Comparison of ENCODE assay signal across 32 cellular contexts in the genomic region with DNA sequence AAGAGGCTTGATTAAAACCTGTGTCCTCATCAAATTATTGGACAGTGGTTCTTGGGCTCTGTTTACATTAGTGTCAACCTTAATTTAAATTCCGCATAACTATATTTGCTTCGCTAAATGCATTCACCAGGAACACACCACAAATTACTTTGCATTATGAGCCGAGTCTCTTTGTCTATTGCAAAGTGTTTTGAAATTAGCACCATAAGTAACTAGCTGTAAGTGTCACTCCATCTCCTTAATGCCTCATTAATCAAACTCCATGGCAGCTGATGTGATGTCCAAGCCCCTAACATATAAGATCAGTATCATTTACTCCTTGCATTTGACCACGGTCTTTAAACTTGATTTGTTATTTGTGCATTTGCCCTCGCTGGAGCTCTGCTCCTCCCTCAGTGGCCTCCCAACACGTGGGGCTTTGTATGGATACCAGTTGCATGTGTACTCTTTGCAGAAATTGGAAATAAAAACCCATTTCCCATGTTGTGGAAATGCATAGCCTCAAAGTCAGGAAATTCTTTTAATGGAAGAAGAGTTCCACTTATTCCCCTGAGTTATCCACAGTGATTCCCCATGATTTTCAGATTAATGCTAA. TPM values are rescaled to one million over a fixed set of nuclear protein-coding genes. Genes with fewer than 3 reads are reported as not detected.
"Had no signal": no experiment of that assay in that cellular context is flagged by ENCODE, and none has a peak within 500 bp of the region (broad histone marks: within the 10 kb centered on the region; RNA-seq: fewer than 3 reads in every experiment).

No MANE protein-coding gene starts in this region.

- ATAC-seq: effector memory CD8-positive, alpha-beta T cell; gastroesophageal sphincter; right cardiac atrium; stimulated activated naive CD8-positive, alpha-beta T cell treated with anti-CD3 and anti-CD28 coated beads, Interleukin-15, Interleukin-2, amounts not matched to agents 100 U/mL and 50 U/mL, for 24 hours had no signal

- H3K4me3 Mint-ChIP-seq: activated CD4-positive, alpha-beta memory T cell treated with anti-CD3 and anti-CD28 coated beads, Interleukin-2, amount 10 ng/mL, durations not matched to agents 7 days and 5 days; activated CD4-positive, alpha-beta T cell treated with anti-CD3 and anti-CD28 coated beads, Interleukin-2, amount 10 ng/mL, durations not matched to agents 24 days and 14 days; activated naive CD4-positive, alpha-beta T cell treated with anti-CD3 and anti-CD28 coated beads, Interleukin-2, amount 10 ng/mL, durations not matched to agents 7 days and 5 days; activated naive CD8-positive, alpha-beta T cell treated with anti-CD3 and anti-CD28 coated beads, Interleukin-2, amount 10 ng/mL, durations not matched to agents 7 days and 5 days; activated T-cell treated with anti-CD3 and anti-CD28 coated beads, Interleukin-2, amount 50 U/mL, for 24 hours; brain; effector memory CD8-positive, alpha-beta T cell; nephron progenitor cell had no signal

- H3K27me3 ChIP-seq: ascending aorta, testis had no signal

- H3K27ac ChIP-seq: ascending aorta, cardiac muscle cell, coronary artery, gastroesophageal sphincter, hepatocyte, neutrophil, parathyroid adenoma, testis, transverse colon had no signal

- H3K9me3 ChIP-seq: ascending aorta, gastroesophageal sphincter, neutrophil, testis, transverse colon had no signal

- DNase-seq: activated CD4-positive, alpha-beta memory T cell treated with anti-CD3 and anti-CD28 coated beads, Interleukin-2, amount 10 ng/mL, durations not matched to agents 7 days and 5 days; activated CD4-positive, alpha-beta T cell treated with anti-CD3 and anti-CD28 coated beads, Interleukin-2, amount 10 ng/mL, durations not matched to agents 24 days and 14 days; activated CD4-positive, CD25-positive, alpha-beta regulatory T cell treated with anti-CD3 and anti-CD28 coated beads, Interleukin-2, amount 50 U/mL, for 72 hours; activated CD8-positive, alpha-beta memory T cell treated with anti-CD3 and anti-CD28 coated beads, Interleukin-2, amount 50 U/mL, for 48 hours; activated gamma-delta T cell; activated naive CD4-positive, alpha-beta T cell treated with anti-CD3 and anti-CD28 coated beads, Interleukin-2, amount 10 ng/mL, durations not matched to agents 7 days and 5 days; activated naive CD8-positive, alpha-beta T cell treated with anti-CD3 and anti-CD28 coated beads, Interleukin-2, amount 10 ng/mL, durations not matched to agents 7 days and 5 days; activated T-cell treated with anti-CD3 and anti-CD28 coated beads, Interleukin-2, amount 50 U/mL, for 24 hours; cerebellar nuclear complex; effector memory CD8-positive, alpha-beta T cell; erythroblast; islet precursor cell; mammary epithelial cell; nephron progenitor cell; right cardiac atrium; stimulated activated CD4-positive, alpha-beta T cell treated with anti-CD3 and anti-CD28 coated beads, Interleukin-2, amount 100 ng/mL, for 48 hours; stimulated activated naive CD8-positive, alpha-beta T cell treated with anti-CD3 and anti-CD28 coated beads, Interleukin-15, Interleukin-2, amounts not matched to agents 100 U/mL and 50 U/mL, for 24 hours; T1000; testis; transverse colon had no signal

- H3K36me3 ChIP-seq: ascending aorta, cardiac muscle cell, gastroesophageal sphincter, neutrophil, transverse colon had no signal

- H3K4me1 ChIP-seq: ascending aorta, gastroesophageal sphincter, parathyroid adenoma, testis, transverse colon had no signal

- H3K9me3 Mint-ChIP-seq: activated CD4-positive, alpha-beta memory T cell treated with anti-CD3 and anti-CD28 coated beads, Interleukin-2, amount 10 ng/mL, durations not matched to agents 7 days and 5 days; activated CD4-positive, alpha-beta T cell treated with anti-CD3 and anti-CD28 coated beads, Interleukin-2, amount 10 ng/mL, durations not matched to agents 24 days and 14 days; activated naive CD8-positive, alpha-beta T cell treated with anti-CD3 and anti-CD28 coated beads, Interleukin-2, amount 10 ng/mL, durations not matched to agents 7 days and 5 days; nephron progenitor cell had no signal

- H3K4me3 ChIP-seq: ascending aorta, cardiac muscle cell, coronary artery, gastroesophageal sphincter, hepatocyte, testis, transverse colon had no signal

- H3K4me1 Mint-ChIP-seq: activated CD4-positive, alpha-beta memory T cell treated with anti-CD3 and anti-CD28 coated beads, Interleukin-2, amount 10 ng/mL, durations not matched to agents 7 days and 5 days; activated CD4-positive, alpha-beta T cell treated with anti-CD3 and anti-CD28 coated beads, Interleukin-2, amount 10 ng/mL, durations not matched to agents 24 days and 14 days; activated naive CD4-positive, alpha-beta T cell treated with anti-CD3 and anti-CD28 coated beads, Interleukin-2, amount 10 ng/mL, durations not matched to agents 7 days and 5 days; activated naive CD8-positive, alpha-beta T cell treated with anti-CD3 and anti-CD28 coated beads, Interleukin-2, amount 10 ng/mL, durations not matched to agents 7 days and 5 days; brain; nephron progenitor cell had no signal

- H3K36me3 Mint-ChIP-seq: activated naive CD4-positive, alpha-beta T cell treated with anti-CD3 and anti-CD28 coated beads, Interleukin-2, amount 10 ng/mL, durations not matched to agents 7 days and 5 days; activated naive CD8-positive, alpha-beta T cell treated with anti-CD3 and anti-CD28 coated beads, Interleukin-2, amount 10 ng/mL, durations not matched to agents 7 days and 5 days; brain had no signal

- H3K27ac Mint-ChIP-seq: activated CD4-positive, alpha-beta memory T cell treated with anti-CD3 and anti-CD28 coated beads, Interleukin-2, amount 10 ng/mL, durations not matched to agents 7 days and 5 days; activated CD4-positive, alpha-beta T cell treated with anti-CD3 and anti-CD28 coated beads, Interleukin-2, amount 10 ng/mL, durations not matched to agents 24 days and 14 days; activated naive CD4-positive, alpha-beta T cell treated with anti-CD3 and anti-CD28 coated beads, Interleukin-2, amount 10 ng/mL, durations not matched to agents 7 days and 5 days; activated naive CD8-positive, alpha-beta T cell treated with anti-CD3 and anti-CD28 coated beads, Interleukin-2, amount 10 ng/mL, durations not matched to agents 7 days and 5 days; activated T-cell treated with anti-CD3 and anti-CD28 coated beads, Interleukin-2, amount 50 U/mL, for 24 hours; brain; effector memory CD8-positive, alpha-beta T cell; nephron progenitor cell had no signal

- FAIRE-seq: urothelium cell line had no signal

RNA-seq across cellular contexts. Expression of a gene that starts 24.6 kb away (rescaled TPM):
- total RNA-seq: activated CD4-positive, alpha-beta memory T cell treated with anti-CD3 and anti-CD28 coated beads, Interleukin-2, amount 10 ng/mL, durations not matched to agents 7 days and 5 days; activated CD4-positive, alpha-beta T cell treated with anti-CD3 and anti-CD28 coated beads, Interleukin-2, amount 10 ng/mL, durations not matched to agents 24 days and 14 days; activated naive CD8-positive, alpha-beta T cell treated with anti-CD3 and anti-CD28 coated beads, Interleukin-2, amount 10 ng/mL, durations not matched to agents 7 days and 5 days; ascending aorta; fibroblast of lung; fibroblast of villous mesenchyme; gastroesophageal sphincter; pulmonary artery endothelial cell; right cardiac atrium had no signal
- polyA plus RNA-seq: cardiac muscle cell, fibroblast of lung, right cardiac atrium had no signal
